9 cellular contexts compared by ENCODE assay signal in genomic region chr5:100841358-100842076, GRCh38.
A peak's percentile ranks its signal among the peaks of the same experiment; 100 is the strongest.
DNase-seq lines count a peak whose midpoint lies in the region; ATAC-seq and TF ChIP-seq lines count a peak whose summit lies in the region.
"Had no signal": no experiment of that assay in that cellular context is flagged by ENCODE, and none has a peak within 500 bp of the region (broad histone marks: within the 10 kb centered on the region; RNA-seq: fewer than 3 reads in every experiment).

No MANE protein-coding gene starts in this region.

- WGBS in mesendoderm (ENCODE audit: extremely low coverage, insufficient coverage, low lambda C conversion rate), result no CpG with 5 or more reads among the region's 4 CpGs

- no peaks in the 10 kb centered on the region for H3K27me3 ChIP-seq in mesendoderm (ENCODE audit: insufficient read depth, low read length, poor library complexity)

- H2BK15ac ChIP-seq in mesendoderm (replicated peaks; ENCODE audit: low read depth), result no peak overlapping the region

- no peak overlapping the region for H2AK5ac ChIP-seq in mesendoderm (ENCODE audit: low read length)

- H3K4me3 Mint-ChIP-seq in T-helper 2 cell treated with Interferon-gamma antibody and Interleukin-4, amounts not matched to agents 5 μg/mL and 100 μg/mL, for 36 hours, result peak overlapping the region; percentile 80

- ATAC-seq in GM18502 (IDR thresholded peaks at IDR 0.05; ENCODE audit: poor library complexity, unreplicated experiment), result peak; percentile 49
- ATAC-seq in HG02588 (IDR thresholded peaks at IDR 0.05; ENCODE audit: unreplicated experiment), result peak; percentile 30
- no peak for ATAC-seq in HG03378 (IDR thresholded peaks at IDR 0.05; ENCODE audit: unreplicated experiment)

- H3K79me1 ChIP-seq in mesendoderm (ENCODE audit: low read length), result no peaks in the 10 kb centered on the region

- no peak overlapping the region for H3K4ac ChIP-seq in mesendoderm (ENCODE audit: low read depth, low read length)

- no peaks in the 10 kb centered on the region for H3K27me3 Mint-ChIP-seq in T-helper 2 cell treated with Interferon-gamma antibody and Interleukin-4, amounts not matched to agents 5 μg/mL and 100 μg/mL, for 36 hours (ENCODE audit: low read depth)

- no peak overlapping the region for H4K8ac ChIP-seq in mesendoderm (ENCODE audit: low read depth, low read length)

- intact Hi-C loops in head of caudate nucleus (cut with DNase I), result no loop called here

- no peak overlapping the region for H3K23ac ChIP-seq in mesendoderm (ENCODE audit: low read length)

- H3K56ac ChIP-seq in mesendoderm (ENCODE audit: low read length), result no peak overlapping the region

- H3K4me2 ChIP-seq in mesendoderm (ENCODE audit: low read length), result no peak overlapping the region

- H3K4me1 Mint-ChIP-seq in T-helper 2 cell treated with Interferon-gamma antibody and Interleukin-4, amounts not matched to agents 5 μg/mL and 100 μg/mL, for 36 hours (ENCODE audit: low read depth), result peaks cover 71% of the 10 kb centered on the region

- peak overlapping the region; percentile 90 for H3K27ac Mint-ChIP-seq in T-helper 2 cell treated with Interferon-gamma antibody and Interleukin-4, amounts not matched to agents 5 μg/mL and 100 μg/mL, for 36 hours

- DNase-seq in T-helper 2 cell treated with Interferon-gamma antibody and Interleukin-4, amounts not matched to agents 5 μg/mL and 100 μg/mL, for 36 hours (ENCODE audit: low spot score), result no peak
- DNase-seq in mesendoderm (peak; percentile 92), COLO829 (ENCODE audit: low spot score) (no peak), coronary artery (ENCODE audit: low spot score) (no peak), head of caudate nucleus (no peak)
- DNase-seq: NCI-H1105 had no signal

- peaks cover 53% of the 10 kb centered on the region for H3K36me3 Mint-ChIP-seq in T-helper 2 cell treated with Interferon-gamma antibody and Interleukin-4, amounts not matched to agents 5 μg/mL and 100 μg/mL, for 36 hours (ENCODE audit: low read depth)

- H3K36me3 ChIP-seq in mesendoderm (ENCODE audit: control insufficient read depth, insufficient read depth, low read length), result no peaks in the 10 kb centered on the region

- H4K5ac ChIP-seq in mesendoderm (ENCODE audit: low read length), result no peak overlapping the region

- no peak for TF ChIP-seq CTCF in coronary artery (IDR thresholded peaks at IDR 0.05)

- H3K4me3 ChIP-seq in mesendoderm (ENCODE audit: low read length) (no peak overlapping the region), coronary artery (no peak overlapping the region)

- peak overlapping the region; percentile 17 for H3K27ac ChIP-seq in mesendoderm (ENCODE audit: low read depth, low read length)
- no peak overlapping the region for H3K27ac ChIP-seq in coronary artery

- H2BK120ac ChIP-seq in mesendoderm (ENCODE audit: low read depth, low read length), result no peak overlapping the region

- peaks cover 3% of the 10 kb centered on the region for H3K4me1 ChIP-seq in mesendoderm (ENCODE audit: control insufficient read depth, low read depth, low read length)

- H2BK5ac ChIP-seq in mesendoderm (ENCODE audit: low read length), result no peak overlapping the region

- H3K18ac ChIP-seq in mesendoderm (ENCODE audit: low read length), result no peak overlapping the region

- no peaks in the 10 kb centered on the region for H3K9me3 Mint-ChIP-seq in T-helper 2 cell treated with Interferon-gamma antibody and Interleukin-4, amounts not matched to agents 5 μg/mL and 100 μg/mL, for 36 hours

- H3K9ac ChIP-seq in mesendoderm (ENCODE audit: low read length), result no peak overlapping the region

- no peaks in the 10 kb centered on the region for H3K79me2 ChIP-seq in mesendoderm (ENCODE audit: control insufficient read depth, insufficient read depth, low read length)
